ENCODE assay signal across 29 cellular contexts in the genomic region with DNA sequence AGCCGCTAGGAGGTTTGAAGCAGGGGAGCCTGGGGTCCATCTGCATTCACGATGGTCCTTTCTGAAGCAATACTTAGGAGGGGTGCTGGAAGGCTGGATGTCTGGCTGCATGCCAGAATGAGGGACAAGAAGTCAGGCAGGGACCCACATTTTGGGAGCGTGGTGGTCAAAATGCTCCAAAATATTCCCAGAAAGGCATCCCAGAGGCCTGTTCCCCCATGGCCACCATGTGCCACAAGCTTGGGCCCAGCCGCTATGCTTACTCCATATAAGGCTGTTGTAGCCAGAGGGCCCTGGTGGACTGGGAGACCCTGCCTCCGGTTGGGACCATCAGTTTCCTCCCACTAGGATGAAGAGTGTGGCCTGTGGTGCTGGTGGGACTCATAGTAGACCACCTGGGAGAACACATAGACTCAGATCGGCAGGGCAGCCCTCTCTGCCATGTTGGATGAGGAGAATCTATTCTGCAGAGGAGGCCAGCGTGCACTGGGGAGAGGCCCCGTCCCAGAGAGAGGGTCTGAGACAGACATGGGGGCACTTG. TPM values are rescaled to one million over a fixed set of nuclear protein-coding genes. Genes with fewer than 3 reads are reported as not detected.
DNase-seq lines count a peak whose midpoint lies in the region; ATAC-seq and TF ChIP-seq lines count a peak whose summit lies in the region.
"Had no signal": no experiment of that assay in that cellular context is flagged by ENCODE, and none has a peak within 500 bp of the region (broad histone marks: within the 10 kb centered on the region; RNA-seq: fewer than 3 reads in every experiment).

No MANE protein-coding gene starts in this region.

- TF ChIP-seq POLR2A in spleen (IDR thresholded peaks at IDR 0.05): no peak

- no peak overlapping the region for H3K27ac ChIP-seq in spleen
- H3K27ac ChIP-seq: ascending aorta, skin epidermis had no signal

- no peaks in the 10 kb centered on the region for H3K9me3 ChIP-seq in spleen
- H3K9me3 ChIP-seq: ascending aorta, MG63 had no signal

- WGBS in spleen, 5 donors: 79 to 94% (median 91%) methylated on average over 7 to 8 of the region's 8 CpGs

- DNase-seq in activated T-cell treated with anti-CD3 and anti-CD28 coated beads, Interleukin-2, amount 50 U/mL, for 24 hours: peak; percentile 16
- DNase-seq in activated T-cell treated with anti-CD3 and anti-CD28 coated beads, Interleukin-2, amount 50 U/mL, for 4 hours: no peak
- peak; percentile 3 to 9 for DNase-seq in central memory CD8-positive, alpha-beta T cell (ENCODE audit: low spot score in 2 of 2)
- DNase-seq in mesenteric fat pad (ENCODE audit: low spot score): peak; percentile 35
- peak; percentile 64 for DNase-seq in spleen
- no peak for DNase-seq in activated CD8-positive, alpha-beta T cell treated with anti-CD3 and anti-CD28 coated beads for 36 hours
- DNase-seq in GF-D8 (lab: John Stamatoyannopoulos, UW): no peak
- DNase-seq: activated CD4-positive, alpha-beta T cell treated with anti-CD3 and anti-CD28 coated beads for 1 hour; activated naive CD8-positive, alpha-beta T cell treated with anti-CD3 and anti-CD28 coated beads for 36 hours; AML-193; CD4-positive, alpha-beta memory T cell; central memory CD4-positive, alpha-beta T cell; DMS153; KBM-7; MG63; midbrain; NCI-H2081; NCI-H345; nephron progenitor cell; SHP77 treated with DMSO at 0.1 percent for 48 hours; stimulated activated CD4-positive, alpha-beta T cell treated with anti-CD3 and anti-CD28 coated beads, Interleukin-1b, Interleukin-23, amount 100 ng/mL, for 48 hours; SW 1271 had no signal

- no peaks in the 10 kb centered on the region for H3K9me3 Mint-ChIP-seq in activated T-cell treated with anti-CD3 and anti-CD28 coated beads, Interleukin-2, amount 50 U/mL, for 24 hours
- H3K9me3 Mint-ChIP-seq in activated T-cell treated with anti-CD3 and anti-CD28 coated beads, Interleukin-2, amount 50 U/mL, for 4 hours: no peaks in the 10 kb centered on the region
- H3K9me3 Mint-ChIP-seq in central memory CD8-positive, alpha-beta T cell: no peaks in the 10 kb centered on the region
- H3K9me3 Mint-ChIP-seq in activated CD8-positive, alpha-beta T cell treated with anti-CD3 and anti-CD28 coated beads for 36 hours: no peaks in the 10 kb centered on the region
- H3K9me3 Mint-ChIP-seq: activated naive CD8-positive, alpha-beta T cell treated with anti-CD3 and anti-CD28 coated beads for 36 hours; CD4-positive, alpha-beta memory T cell; nephron progenitor cell had no signal

- no peaks in the 10 kb centered on the region for H3K4me1 ChIP-seq in spleen
- H3K4me1 ChIP-seq: ascending aorta had no signal

- H3K4me3 Mint-ChIP-seq in activated T-cell treated with anti-CD3 and anti-CD28 coated beads, Interleukin-2, amount 50 U/mL, for 24 hours: no peak overlapping the region
- no peak overlapping the region for H3K4me3 Mint-ChIP-seq in activated T-cell treated with anti-CD3 and anti-CD28 coated beads, Interleukin-2, amount 50 U/mL, for 4 hours
- no peak overlapping the region for H3K4me3 Mint-ChIP-seq in central memory CD8-positive, alpha-beta T cell
- no peak overlapping the region for H3K4me3 Mint-ChIP-seq in activated CD8-positive, alpha-beta T cell treated with anti-CD3 and anti-CD28 coated beads for 36 hours
- H3K4me3 Mint-ChIP-seq: activated naive CD8-positive, alpha-beta T cell treated with anti-CD3 and anti-CD28 coated beads for 36 hours; CD4-positive, alpha-beta memory T cell; nephron progenitor cell had no signal

- no peaks in the 10 kb centered on the region for H3K36me3 Mint-ChIP-seq in activated T-cell treated with anti-CD3 and anti-CD28 coated beads, Interleukin-2, amount 50 U/mL, for 24 hours (ENCODE audit: low read depth)
- H3K36me3 Mint-ChIP-seq in activated T-cell treated with anti-CD3 and anti-CD28 coated beads, Interleukin-2, amount 50 U/mL, for 4 hours (ENCODE audit: insufficient read depth): no peaks in the 10 kb centered on the region
- H3K36me3 Mint-ChIP-seq in central memory CD8-positive, alpha-beta T cell (ENCODE audit: insufficient read depth): no peaks in the 10 kb centered on the region
- H3K36me3 Mint-ChIP-seq in activated CD8-positive, alpha-beta T cell treated with anti-CD3 and anti-CD28 coated beads for 36 hours (ENCODE audit: low read depth): no peaks in the 10 kb centered on the region
- H3K36me3 Mint-ChIP-seq: activated naive CD8-positive, alpha-beta T cell treated with anti-CD3 and anti-CD28 coated beads for 36 hours; CD4-positive, alpha-beta memory T cell had no signal

- no peaks in the 10 kb centered on the region for H3K27me3 ChIP-seq in spleen (replicated peaks in 1 of 7)
- H3K27me3 ChIP-seq: ascending aorta, MG63 had no signal

- H3K4me3 ChIP-seq in spleen: no peak overlapping the region
- H3K4me3 ChIP-seq: ascending aorta, MG63, skin epidermis had no signal

- ATAC-seq in activated T-cell treated with anti-CD3 and anti-CD28 coated beads, Interleukin-2, amount 50 U/mL, for 4 hours: no peak
- ATAC-seq in central memory CD8-positive, alpha-beta T cell (replicated peaks; ENCODE audit: extremely low read depth, poor library complexity, severe bottlenecking): no peak
- ATAC-seq in HG02763 (IDR thresholded peaks at IDR 0.05; ENCODE audit: unreplicated experiment): no peak
- no peak for ATAC-seq in activated CD8-positive, alpha-beta T cell treated with anti-CD3 and anti-CD28 coated beads for 36 hours
- ATAC-seq: left colon had no signal

- CTCF ChIA-PET in activated CD8-positive, alpha-beta T cell treated with anti-CD3 and anti-CD28 coated beads for 36 hours (lab: Charles Lee): no interaction called here

- H3K4me1 Mint-ChIP-seq in activated T-cell treated with anti-CD3 and anti-CD28 coated beads, Interleukin-2, amount 50 U/mL, for 24 hours (ENCODE audit: low read depth): no peaks in the 10 kb centered on the region
- no peaks in the 10 kb centered on the region for H3K4me1 Mint-ChIP-seq in activated T-cell treated with anti-CD3 and anti-CD28 coated beads, Interleukin-2, amount 50 U/mL, for 4 hours (ENCODE audit: low read depth)
- no peaks in the 10 kb centered on the region for H3K4me1 Mint-ChIP-seq in central memory CD8-positive, alpha-beta T cell
- no peaks in the 10 kb centered on the region for H3K4me1 Mint-ChIP-seq in activated CD8-positive, alpha-beta T cell treated with anti-CD3 and anti-CD28 coated beads for 36 hours (ENCODE audit: low read depth)
- H3K4me1 Mint-ChIP-seq: activated naive CD8-positive, alpha-beta T cell treated with anti-CD3 and anti-CD28 coated beads for 36 hours had no signal

- intact Hi-C loops in spleen (cut with DNase I; ENCODE audit: low total_unique reads): no loop called here
- intact Hi-C loops in activated CD8-positive, alpha-beta T cell treated with anti-CD3 and anti-CD28 coated beads for 36 hours (cut with micrococcal nuclease): no loop called here

- no peaks in the 10 kb centered on the region for H3K36me3 ChIP-seq in spleen
- H3K36me3 ChIP-seq: ascending aorta, MG63 had no signal

- no peak overlapping the region for H3K27ac Mint-ChIP-seq in activated T-cell treated with anti-CD3 and anti-CD28 coated beads, Interleukin-2, amount 50 U/mL, for 24 hours
- H3K27ac Mint-ChIP-seq in central memory CD8-positive, alpha-beta T cell (ENCODE audit: low read depth): no peak overlapping the region
- no peak overlapping the region for H3K27ac Mint-ChIP-seq in activated CD8-positive, alpha-beta T cell treated with anti-CD3 and anti-CD28 coated beads for 36 hours
- H3K27ac Mint-ChIP-seq: activated naive CD8-positive, alpha-beta T cell treated with anti-CD3 and anti-CD28 coated beads for 36 hours; CD4-positive, alpha-beta memory T cell; nephron progenitor cell had no signal

- no peak for TF ChIP-seq CTCF in spleen (IDR thresholded peaks at IDR 0.05 in 8 of 11, conservative IDR thresholded peaks at IDR 0.05 in 3 of 11)
- no peak for TF ChIP-seq CTCF in activated CD8-positive, alpha-beta T cell treated with anti-CD3 and anti-CD28 coated beads for 36 hours (IDR thresholded peaks at IDR 0.05)

- no peaks in the 10 kb centered on the region for H3K27me3 Mint-ChIP-seq in activated T-cell treated with anti-CD3 and anti-CD28 coated beads, Interleukin-2, amount 50 U/mL, for 24 hours
- no peaks in the 10 kb centered on the region for H3K27me3 Mint-ChIP-seq in activated T-cell treated with anti-CD3 and anti-CD28 coated beads, Interleukin-2, amount 50 U/mL, for 4 hours (ENCODE audit: low read depth)
- peaks cover 10% of the 10 kb centered on the region for H3K27me3 Mint-ChIP-seq in central memory CD8-positive, alpha-beta T cell
- H3K27me3 Mint-ChIP-seq in activated CD8-positive, alpha-beta T cell treated with anti-CD3 and anti-CD28 coated beads for 36 hours: no peaks in the 10 kb centered on the region
- H3K27me3 Mint-ChIP-seq: activated naive CD8-positive, alpha-beta T cell treated with anti-CD3 and anti-CD28 coated beads for 36 hours; CD4-positive, alpha-beta memory T cell had no signal

- POLR2A ChIA-PET in activated CD8-positive, alpha-beta T cell treated with anti-CD3 and anti-CD28 coated beads for 36 hours (lab: Charles Lee): no interaction called here

RNA-seq across cellular contexts. Expression of a gene that starts 3.6 kb away (rescaled TPM):
- under 1 TPM; 0.53 to 0.66 (median 0.63) TPM for total RNA-seq in activated T-cell treated with anti-CD3 and anti-CD28 coated beads, Interleukin-2, amount 50 U/mL, for 4 hours
- total RNA-seq in mesenteric fat pad (0.39 TPM), spleen (1 to 10 TPM in 6 of 7 donors, under 1 TPM in 1; 0.50 to 4.9 (median 2.7) TPM)
- polyA plus RNA-seq in spleen: under 1 TPM; 0.21 to 0.74 (median 0.52) TPM
- 1 to 10 TPM in 1 of 2 experiments, under 1 TPM in 1; 0.47 to 1.2 TPM for total RNA-seq in activated CD8-positive, alpha-beta T cell treated with anti-CD3 and anti-CD28 coated beads for 36 hours
- total RNA-seq: ascending aorta, HT1080 had no signal
- polyA plus RNA-seq: CD4-positive, alpha-beta memory T cell had no signal

RNA-seq across cellular contexts. Expression of a gene that starts 26.5 kb away (rescaled TPM):
- total RNA-seq in activated T-cell treated with anti-CD3 and anti-CD28 coated beads, Interleukin-2, amount 50 U/mL, for 4 hours: not detected
- 3.8 TPM for total RNA-seq in mesenteric fat pad
- total RNA-seq in spleen: 1 to 10 TPM; 2.6 to 5.2 (median 4.2) TPM
- 1 to 10 TPM in 1 of 3 donors, under 1 TPM in 2; 0.59 to 1.8 (median 0.85) TPM for polyA plus RNA-seq in spleen
- total RNA-seq in activated CD8-positive, alpha-beta T cell treated with anti-CD3 and anti-CD28 coated beads for 36 hours: not detected
- total RNA-seq: activated CD8-positive, alpha-beta memory T cell treated with anti-CD3 and anti-CD28 coated beads for 36 hours; activated naive CD8-positive, alpha-beta T cell treated with anti-CD3 and anti-CD28 coated beads for 36 hours; CD4-positive, alpha-beta memory T cell; G401 had no signal
- polyA plus RNA-seq: CD4-positive, alpha-beta memory T cell had no signal

Comparison
In these comparisons a context has a peak if more than half of its experiments do, and no peak if none do; other contexts are left out.
1. DNase-seq: peak in activated T-cell treated with anti-CD3 and anti-CD28 coated beads, Interleukin-2, amount 50 U/mL, for 24 hours (single experiment), central memory CD8-positive, alpha-beta T cell (2 of 2), mesenteric fat pad (single experiment) and spleen (single experiment); none in activated T-cell treated with anti-CD3 and anti-CD28 coated beads, Interleukin-2, amount 50 U/mL, for 4 hours (single experiment), activated CD8-positive, alpha-beta T cell treated with anti-CD3 and anti-CD28 coated beads for 36 hours (single experiment) and GF-D8 (single experiment).